Comparison of ENCODE assay signal across 18 cellular contexts in the genomic region with DNA sequence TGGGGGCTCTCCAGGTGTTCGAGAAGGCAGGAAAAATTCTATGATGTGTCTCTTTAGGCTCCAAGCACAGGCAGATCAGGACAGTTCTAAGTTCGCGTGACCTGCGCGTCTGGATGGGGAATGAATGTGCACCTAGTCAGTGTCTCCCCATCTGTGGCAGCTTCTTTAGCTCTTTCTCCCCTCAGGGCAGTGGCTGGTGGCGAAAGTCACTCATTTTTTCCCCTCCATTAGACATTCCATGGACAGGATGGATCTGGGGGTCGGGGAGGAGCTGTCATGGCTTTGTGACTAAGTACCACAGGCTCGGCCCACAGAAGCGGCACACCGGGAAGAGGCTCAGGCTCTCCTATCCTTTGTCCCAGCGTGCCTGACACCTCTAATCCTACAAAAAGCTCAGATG.
"Had no signal": no experiment of that assay in that cellular context is flagged by ENCODE, and none has a peak within 500 bp of the region (broad histone marks: within the 10 kb centered on the region; RNA-seq: fewer than 3 reads in every experiment).

No MANE protein-coding gene starts in this region.

- DNase-seq: activated CD4-positive, alpha-beta T cell treated with anti-CD3 and anti-CD28 coated beads for 1 hour; activated naive CD8-positive, alpha-beta T cell treated with anti-CD3 and anti-CD28 coated beads for 36 hours; colonic mucosa; dorsolateral prefrontal cortex; effector memory CD8-positive, alpha-beta T cell; esophagus squamous epithelium; gastrocnemius medialis; head of caudate nucleus; hypothalamus; occipital lobe; SK-N-SH; small intestine; stimulated activated CD4-positive, alpha-beta T cell treated with anti-CD3 and anti-CD28 coated beads, Interleukin-2, amount 100 ng/mL, for 48 hours; stimulated activated CD8-positive, alpha-beta memory T cell treated with anti-CD3 and anti-CD28 coated beads, Interleukin-4, amount 100 ng/mL, for 48 hours; stimulated activated naive CD4-positive, alpha-beta T cell; thyroid gland had no signal

- H3K27me3 Mint-ChIP-seq: activated naive CD8-positive, alpha-beta T cell treated with anti-CD3 and anti-CD28 coated beads for 36 hours; effector memory CD8-positive, alpha-beta T cell had no signal

- ATAC-seq: effector memory CD8-positive, alpha-beta T cell; gastrocnemius medialis; sciatic nerve had no signal

- H3K27ac Mint-ChIP-seq: activated naive CD8-positive, alpha-beta T cell treated with anti-CD3 and anti-CD28 coated beads for 36 hours had no signal

- H3K27me3 ChIP-seq: colonic mucosa, dorsolateral prefrontal cortex, esophagus squamous epithelium, gastrocnemius medialis, thyroid gland had no signal

- H3K4me3 Mint-ChIP-seq: activated naive CD8-positive, alpha-beta T cell treated with anti-CD3 and anti-CD28 coated beads for 36 hours; effector memory CD8-positive, alpha-beta T cell; nephron had no signal

- H3K9me3 Mint-ChIP-seq: activated naive CD8-positive, alpha-beta T cell treated with anti-CD3 and anti-CD28 coated beads for 36 hours; effector memory CD8-positive, alpha-beta T cell; nephron had no signal

- H3K9me3 ChIP-seq: colonic mucosa, esophagus squamous epithelium, gastrocnemius medialis, SK-N-SH, thyroid gland had no signal

- H3K4me3 ChIP-seq: colonic mucosa, dorsolateral prefrontal cortex, esophagus squamous epithelium, gastrocnemius medialis, thyroid gland had no signal

- H3K27ac ChIP-seq: colonic mucosa, dorsolateral prefrontal cortex, gastrocnemius medialis, thyroid gland had no signal
